In genomic region chr10:69123747-69124557, GRCh38 we compare ENCODE assay signal across 8 cellular contexts. TPM values are rescaled to one million over a fixed set of nuclear protein-coding genes. Genes with fewer than 3 reads are reported as not detected.
A peak's percentile ranks its signal among the peaks of the same experiment; 100 is the strongest.
DNase-seq lines count a peak whose midpoint lies in the region; ATAC-seq, FAIRE-seq and TF ChIP-seq lines count a peak whose summit lies in the region.

VPS26A (plus strand) TSS chr10:69124178; CDS start chr10:69124278, 100 bp downstream.

- in situ Hi-C loops in transverse colon (cut with MboI; ENCODE audit: low pct_ligation_motif_present in 1 of 4, low pct_unique_long_range_greater_than_20kb in 1 of 4, low sequenced_read_pairs in 3 of 4) = loop anchor here in 2 of 4 donors (25.0 kb wide), 2 partner anchors 112 to 137 kb away; partner anchors contain the start of gene KIFBP (in 1 of the 2)

- H2BK120ac ChIP-seq in trophoblast cell (ENCODE audit: insufficient read depth, low read length, poor library complexity) = peak within 1 kb of the TSS; percentile 74

- peak within 1 kb of the TSS; percentile 87 for H3K14ac ChIP-seq in trophoblast cell (ENCODE audit: low read length)

- peak within 1 kb of the TSS; percentile 33 for H3K4ac ChIP-seq in trophoblast cell (ENCODE audit: low read depth, low read length)

- no peak for TF ChIP-seq EP300 in transverse colon (IDR thresholded peaks at IDR 0.05; ENCODE audit: low read depth)

- DNase-seq in GM12891 (ENCODE audit: insufficient read length, low spot score) (peak; percentile 90), NCI-H1436 (lab: John Stamatoyannopoulos, UW) (peak; percentile 98), T follicular helper cell (ENCODE audit: low read depth) (peak; percentile 99), adipocyte (ENCODE audit: low read depth) (peak; percentile 100), cardiac muscle cell (ENCODE audit: low read depth in 1 of 2, low spot score in 1 of 2) (peak; percentile 99), trophoblast cell (peak; percentile 97 to 99), transverse colon (peak; percentile 99)

- ATAC-seq in HG02840 (IDR thresholded peaks at IDR 0.05; ENCODE audit: low FRiP score, unreplicated experiment) = peak; percentile 87

- H4K8ac ChIP-seq in trophoblast cell (ENCODE audit: low read depth, low read length) = peak within 1 kb of the TSS; percentile 91

- H3K18ac ChIP-seq in trophoblast cell (ENCODE audit: low read length) = peak within 1 kb of the TSS; percentile 86

- peak within 1 kb of the TSS; percentile 75 for H4K91ac ChIP-seq in trophoblast cell (ENCODE audit: low read depth, low read length)

- H2AK5ac ChIP-seq in trophoblast cell (ENCODE audit: low read length) = no peak within 1 kb of the TSS

- no peak within 1 kb of the TSS for H3K23ac ChIP-seq in trophoblast cell (ENCODE audit: low read length)

- H4K12ac ChIP-seq in trophoblast cell (ENCODE audit: low read depth, low read length) = peak within 1 kb of the TSS; percentile 80

- H2BK5ac ChIP-seq in trophoblast cell (ENCODE audit: low read depth, low read length, poor library complexity) = peak within 1 kb of the TSS; percentile 88

- peak within 1 kb of the TSS; percentile 79 for H2AFZ ChIP-seq in trophoblast cell (ENCODE audit: insufficient read depth, low read length, poor library complexity)

- H3K9me3 ChIP-seq in adipocyte (ENCODE audit: control insufficient read depth, low read length) = no peaks in the 10 kb centered on the region
- H3K9me3 ChIP-seq in cardiac muscle cell (ENCODE audit: low read depth) = no peaks in the 10 kb centered on the region
- no peaks in the 10 kb centered on the region for H3K9me3 ChIP-seq in trophoblast cell (ENCODE audit: insufficient read depth, low read depth, low read length)
- no peaks in the 10 kb centered on the region for H3K9me3 ChIP-seq in transverse colon

- H3K36me3 ChIP-seq in adipocyte (ENCODE audit: control insufficient read depth, insufficient read depth, low read length, severe bottlenecking) (no peaks in the 10 kb centered on the region), cardiac muscle cell (no peaks in the 10 kb centered on the region), trophoblast cell (ENCODE audit: control insufficient read depth in 1 of 2, insufficient read depth in 2 of 2, low read length in 2 of 2) (no peaks in the 10 kb centered on the region), transverse colon (no peaks in the 10 kb centered on the region)

- H3K4me3 ChIP-seq in adipocyte (ENCODE audit: low read length) (peak within 1 kb of the TSS; percentile 98), cardiac muscle cell (peak within 1 kb of the TSS; percentile 93), trophoblast cell (ENCODE audit: low read depth, low read length) (peak within 1 kb of the TSS; percentile 94), transverse colon (peak within 1 kb of the TSS; percentile 74 to 98 (median 85))

- H3K4me1 ChIP-seq in adipocyte (ENCODE audit: control insufficient read depth, insufficient read depth, low read length) (peaks cover 28% of the 10 kb centered on the region), cardiac muscle cell (ENCODE audit: low read depth) (peaks cover 8% of the 10 kb centered on the region), trophoblast cell (ENCODE audit: control insufficient read depth in 1 of 2, insufficient read depth in 2 of 2, low read length in 2 of 2) (no peaks in the 10 kb centered on the region), transverse colon (peaks cover 0 to 26% (median 15%) of the 10 kb centered on the region in 4 donors)

- no peak within 1 kb of the TSS for H2BK12ac ChIP-seq in trophoblast cell (ENCODE audit: low read length)

- WGBS in trophoblast cell (ENCODE audit: extremely low coverage, insufficient coverage, insufficient read length) = no CpG with 5 or more reads among the region's 82 CpGs
- 0% methylated on average over 59 of the region's 82 CpGs; no CpG with 5 or more reads in 1 of the 2 donors for WGBS in transverse colon (ENCODE audit: low coverage in 1 of 2), 2 donors

- intact Hi-C loops in transverse colon (cut with DNase I; ENCODE audit: low total_unique reads) = no loop called here

- TF ChIP-seq POLR2A in GM12891 (IDR thresholded peaks at IDR 0.05; ENCODE audit: low read depth, low read length) = peak; percentile 82
- TF ChIP-seq POLR2A in transverse colon (IDR thresholded peaks at IDR 0.05) = peak; percentile 98

- H3K27ac ChIP-seq in cardiac muscle cell (peak within 1 kb of the TSS; percentile 99), trophoblast cell (ENCODE audit: low read depth, low read length) (peak within 1 kb of the TSS; percentile 92), transverse colon (peak within 1 kb of the TSS; percentile 90 to 99 (median 93))

- peaks cover 9% of the 10 kb centered on the region for H3K79me2 ChIP-seq in trophoblast cell (ENCODE audit: control insufficient read depth, insufficient read depth, low read length, poor library complexity)

- peaks cover 9% of the 10 kb centered on the region for H3K79me1 ChIP-seq in trophoblast cell (ENCODE audit: low read length)

- peak within 1 kb of the TSS; percentile 97 for H3K9ac ChIP-seq in adipocyte (ENCODE audit: low read length)
- peak within 1 kb of the TSS; percentile 94 for H3K9ac ChIP-seq in trophoblast cell (ENCODE audit: low read length)

- peak; percentile 98 for FAIRE-seq in GM12891 (lab: Jason Lieb, UNC)

- H3K4me2 ChIP-seq in trophoblast cell (ENCODE audit: low read length) = peak within 1 kb of the TSS; percentile 96

- H3K27me3 ChIP-seq in adipocyte (replicated peaks; ENCODE audit: control insufficient read depth, insufficient read depth, low read length) = no peaks in the 10 kb centered on the region
- no peaks in the 10 kb centered on the region for H3K27me3 ChIP-seq in cardiac muscle cell
- H3K27me3 ChIP-seq in trophoblast cell (ENCODE audit: insufficient read depth, low read length) = no peaks in the 10 kb centered on the region
- no peaks in the 10 kb centered on the region for H3K27me3 ChIP-seq in transverse colon

- TF ChIP-seq CTCF in cardiac muscle cell (IDR thresholded peaks at IDR 0.05; ENCODE audit: low read depth, low read length) (no peak), transverse colon (IDR thresholded peaks at IDR 0.05) (peak in 1 of 5 experiments; percentile 27)

TF ChIP-seq in GM12891, 5 proteins besides CTCF, POLR2A, EP300 and RAD21:
- TF ChIP-seq SPI1 (IDR thresholded peaks at IDR 0.05; ENCODE audit: low read depth, low read length) = peak; percentile 86
- TF ChIP-seq TAF1 (IDR thresholded peaks at IDR 0.05; ENCODE audit: low read depth, low read length) = 0 out of 2 replicates have a peak, but pooled peaks have one; percentile 25
- no peak; the same call in 1 of the 2 replicates for TF ChIP-seq POU2F2 (IDR thresholded peaks at IDR 0.05; ENCODE audit: low read depth, low read length)
- no peak for TF ChIP-seq PAX5 (IDR thresholded peaks at IDR 0.05; ENCODE audit: insufficient read depth, low read length, severe bottlenecking)
- peak; percentile 82; the same call in 1 of the 2 replicates for TF ChIP-seq POLR2AphosphoS5 (IDR thresholded peaks at IDR 0.05; ENCODE audit: low read depth, low read length)
TF ChIP-seq in GM12891: peak in this region for 3.

RNA-seq across cellular contexts. Expression of gene VPS26A, which starts in this region (rescaled TPM):
- 19.7 TPM for polyA plus RNA-seq in GM12891 (2012; ENCODE audit: low read depth, missing spikeins)
- total RNA-seq in cardiac muscle cell = 12.8 and 14.1 TPM in 2 replicates
- 53.9 and 54.0 TPM in 2 replicates for polyA plus RNA-seq in cardiac muscle cell
- 45.2 and 45.4 TPM in 2 replicates for polyA plus RNA-seq in trophoblast cell (2013)
- total RNA-seq in transverse colon = 10 to 100 TPM in 3 of 4 donors, 1 to 10 TPM in 1; 5.4 to 38.7 (median 23.2) TPM

Comparison
In these comparisons a context has a peak if more than half of its experiments do, and no peak if none do; other contexts are left out.
1. Peak in every context shown above with its lines: DNase-seq, ATAC-seq, H3K4me3 ChIP-seq and H3K27ac ChIP-seq.